ENCODE assay signal across 8 cellular contexts in the genomic region with DNA sequence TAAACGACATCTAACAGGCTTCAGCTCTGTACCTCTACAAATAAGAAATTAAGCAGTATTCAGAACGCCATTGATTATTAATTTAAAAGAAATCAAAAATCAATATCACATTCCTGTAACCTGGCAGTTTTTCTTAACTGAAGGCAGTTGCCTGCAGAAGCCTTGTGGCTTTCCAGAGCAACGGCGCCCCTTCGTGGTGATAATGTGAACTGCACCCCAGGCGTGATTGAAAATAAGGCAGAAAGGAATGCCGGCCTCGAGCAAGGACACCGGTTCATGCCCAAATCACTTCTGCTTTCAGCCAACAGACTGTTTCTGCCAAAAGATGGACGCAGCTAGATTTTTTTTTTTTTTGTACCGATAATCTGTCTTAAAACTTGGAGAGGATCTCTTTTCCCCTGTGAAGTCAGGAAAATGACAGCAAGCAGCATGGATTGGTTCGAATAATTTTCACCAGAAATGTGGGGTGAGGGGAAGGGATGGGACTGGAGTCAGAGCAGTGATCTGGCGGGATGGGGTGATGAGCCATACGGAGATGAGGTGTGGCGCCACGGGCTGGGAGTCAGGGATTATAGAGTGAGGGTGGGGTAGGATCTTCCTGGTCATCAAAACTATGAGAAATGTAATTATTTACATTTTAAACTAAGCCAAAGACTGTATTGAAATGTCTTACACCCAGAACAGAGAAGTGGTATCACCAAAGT.
DNase-seq lines count a peak whose midpoint lies in the region; ATAC-seq, FAIRE-seq and TF ChIP-seq lines count a peak whose summit lies in the region.

No MANE protein-coding gene starts in this region.

- H3F3A ChIP-seq in MM.1S (ENCODE audit: insufficient read depth, low read length) (peaks cover 4% of the 10 kb centered on the region; the same call in 1 of the 2 replicates), smooth muscle cell (ENCODE audit: low read depth) (no peaks in the 10 kb centered on the region)

- H3K27me3 ChIP-seq in MM.1S (replicated peaks; ENCODE audit: insufficient read depth, low read length) (no peaks in the 10 kb centered on the region), astrocyte (ENCODE audit: insufficient read depth, low read length) (no peaks in the 10 kb centered on the region), smooth muscle cell (ENCODE audit: low read depth) (no peaks in the 10 kb centered on the region)

- WGBS in smooth muscle cell (ENCODE audit: low lambda C conversion rate) = 29% methylated on average over 16 of the region's 16 CpGs

- H3K79me2 ChIP-seq in MM.1S (ENCODE audit: low read length) = no peaks in the 10 kb centered on the region
- H3K79me2 ChIP-seq in astrocyte (ENCODE audit: insufficient read depth, low read length) = no peaks in the 10 kb centered on the region
- H3K79me2 ChIP-seq in smooth muscle cell (ENCODE audit: low read depth) = no peaks in the 10 kb centered on the region

- H3K36me3 ChIP-seq in MM.1S (replicated peaks; ENCODE audit: insufficient read depth, low read length) (no peaks in the 10 kb centered on the region), astrocyte (ENCODE audit: insufficient read depth, low read length) (no peaks in the 10 kb centered on the region), smooth muscle cell (ENCODE audit: low read depth) (no peaks in the 10 kb centered on the region)

- no peaks in the 10 kb centered on the region for H3K9me2 ChIP-seq in MM.1S (replicated peaks; ENCODE audit: insufficient read depth, low read length)

- no peak overlapping the region for H3K4me3 ChIP-seq in MM.1S (ENCODE audit: low read length)
- H3K4me3 ChIP-seq in astrocyte (ENCODE audit: insufficient read depth, low read depth, low read length) = no peak overlapping the region
- H3K4me3 ChIP-seq in smooth muscle cell = no peak overlapping the region

- peaks cover 8% of the 10 kb centered on the region for H3K9me3 Mint-ChIP-seq in T-helper 1 cell treated with Interleukin-12 subunit alpha and Interleukin-12 subunit beta and Interleukin-4 antibody, amounts not matched to agents 30 μg/mL and 1 μg/mL, for 36 hours
- no peaks in the 10 kb centered on the region for H3K9me3 Mint-ChIP-seq in astrocyte (ENCODE audit: unreplicated experiment)

- peaks cover 26% of the 10 kb centered on the region for H3K36me3 Mint-ChIP-seq in T-helper 1 cell treated with Interleukin-12 subunit alpha and Interleukin-12 subunit beta and Interleukin-4 antibody, amounts not matched to agents 30 μg/mL and 1 μg/mL, for 36 hours (ENCODE audit: low read depth)
- no peaks in the 10 kb centered on the region for H3K36me3 Mint-ChIP-seq in astrocyte (ENCODE audit: low read depth, unreplicated experiment)

- no peak overlapping the region for H3K9ac ChIP-seq in MM.1S (ENCODE audit: low read length)
- H3K9ac ChIP-seq in astrocyte (ENCODE audit: low read length) = no peak overlapping the region
- no peak overlapping the region for H3K9ac ChIP-seq in smooth muscle cell (ENCODE audit: low read depth)

- peaks cover 7% of the 10 kb centered on the region for H3K27me3 Mint-ChIP-seq in T-helper 1 cell treated with Interleukin-12 subunit alpha and Interleukin-12 subunit beta and Interleukin-4 antibody, amounts not matched to agents 30 μg/mL and 1 μg/mL, for 36 hours (ENCODE audit: low read depth)
- H3K27me3 Mint-ChIP-seq in astrocyte (ENCODE audit: low read depth, unreplicated experiment) = peaks cover 1% of the 10 kb centered on the region

- ATAC-seq in GM21367 (IDR thresholded peaks at IDR 0.05; ENCODE audit: unreplicated experiment) = no peak
- no peak for ATAC-seq in HG02798 (IDR thresholded peaks at IDR 0.05; ENCODE audit: poor library complexity, unreplicated experiment)

- peak overlapping the region; percentile 33 for H3K4me3 Mint-ChIP-seq in T-helper 1 cell treated with Interleukin-12 subunit alpha and Interleukin-12 subunit beta and Interleukin-4 antibody, amounts not matched to agents 30 μg/mL and 1 μg/mL, for 36 hours
- no peak overlapping the region for H3K4me3 Mint-ChIP-seq in astrocyte (ENCODE audit: unreplicated experiment)

- H3K9me3 ChIP-seq in MM.1S (replicated peaks; ENCODE audit: insufficient read depth, low read length) = no peaks in the 10 kb centered on the region
- no peaks in the 10 kb centered on the region for H3K9me3 ChIP-seq in astrocyte (ENCODE audit: insufficient read depth, low read depth, low read length)
- H3K9me3 ChIP-seq in smooth muscle cell (replicated peaks; ENCODE audit: low read depth) = no peaks in the 10 kb centered on the region

- DNase-seq in GDM1 (lab: John Stamatoyannopoulos, UW) (peak; percentile 66), MM.1S (peak; percentile 51), astrocyte (ENCODE audit: low read depth) (peak; percentile 29), hypothalamus (lab: John Stamatoyannopoulos, UW) (peak in 45 of 51 donors; percentile 3 to 87 (median 47)), smooth muscle cell (lab: John Stamatoyannopoulos, UW; ENCODE audit: unreplicated experiment) (peak; percentile 47)

- H3K4me1 Mint-ChIP-seq in T-helper 1 cell treated with Interleukin-12 subunit alpha and Interleukin-12 subunit beta and Interleukin-4 antibody, amounts not matched to agents 30 μg/mL and 1 μg/mL, for 36 hours (ENCODE audit: low read depth) = peaks cover 21% of the 10 kb centered on the region
- H3K4me1 Mint-ChIP-seq in astrocyte (ENCODE audit: low read depth, unreplicated experiment) = peaks cover 3% of the 10 kb centered on the region

- peak overlapping the region; percentile 81 for H3K27ac Mint-ChIP-seq in T-helper 1 cell treated with Interleukin-12 subunit alpha and Interleukin-12 subunit beta and Interleukin-4 antibody, amounts not matched to agents 30 μg/mL and 1 μg/mL, for 36 hours
- H3K27ac Mint-ChIP-seq in astrocyte (ENCODE audit: unreplicated experiment) = no peak overlapping the region

- FAIRE-seq in astrocyte (lab: Jason Lieb, UNC) = no peak

- no peak overlapping the region for H3K4me2 ChIP-seq in MM.1S (ENCODE audit: low read depth, low read length)
- peak overlapping the region; percentile 44 for H3K4me2 ChIP-seq in astrocyte (ENCODE audit: low read length)
- peak overlapping the region; percentile 33 for H3K4me2 ChIP-seq in smooth muscle cell

- no peaks in the 10 kb centered on the region for H4K20me1 ChIP-seq in MM.1S (ENCODE audit: insufficient read depth, low read length)
- no peaks in the 10 kb centered on the region for H4K20me1 ChIP-seq in astrocyte (ENCODE audit: insufficient read depth, low read length)
- H4K20me1 ChIP-seq in smooth muscle cell (ENCODE audit: low read depth) = no peaks in the 10 kb centered on the region

- H2AFZ ChIP-seq in MM.1S (ENCODE audit: low read length) = no peak overlapping the region
- H2AFZ ChIP-seq in astrocyte (ENCODE audit: low read depth, low read length) = no peak overlapping the region
- H2AFZ ChIP-seq in smooth muscle cell (ENCODE audit: low read depth) = no peak overlapping the region

- H3K27ac ChIP-seq in MM.1S (ENCODE audit: low read length) (no peak overlapping the region), astrocyte (ENCODE audit: low read depth, low read length) (no peak overlapping the region), smooth muscle cell (ENCODE audit: low read depth) (no peak overlapping the region)

- H3K4me1 ChIP-seq in MM.1S (ENCODE audit: low read length) (peaks cover 10% of the 10 kb centered on the region; the same call in 1 of the 2 replicates), astrocyte (ENCODE audit: insufficient read depth, low read length) (no peaks in the 10 kb centered on the region), smooth muscle cell (ENCODE audit: low read depth) (no peaks in the 10 kb centered on the region)

- TF ChIP-seq CTCF in MM.1S (IDR thresholded peaks at IDR 0.05; ENCODE audit: low read length) = peak; percentile 83
- TF ChIP-seq CTCF in astrocyte (IDR thresholded peaks at IDR 0.05; ENCODE audit: insufficient read depth, low read depth, low read length) = peak; percentile 98
- TF ChIP-seq CTCF in smooth muscle cell (IDR thresholded peaks at IDR 0.05; ENCODE audit: borderline replicate concordance, insufficient read depth, poor library complexity, severe bottlenecking) = peak; percentile 100
